8 cellular contexts compared by ENCODE assay signal in genomic region chr15:41957021-41957897, GRCh38. TPM values are rescaled to one million over a fixed set of nuclear protein-coding genes. Genes with fewer than 3 reads are reported as not detected.
DNase-seq lines count a peak whose midpoint lies in the region; ATAC-seq and TF ChIP-seq lines count a peak whose summit lies in the region.

No MANE protein-coding gene starts in this region.

- no peak overlapping the region for H3K4me3 ChIP-seq in right atrium auricular region
- no peak overlapping the region for H3K4me3 ChIP-seq in cardiac muscle cell
- H3K4me3 ChIP-seq in upper lobe of right lung, result no peak overlapping the region

- no peaks in the 10 kb centered on the region for H3K27me3 ChIP-seq in right atrium auricular region
- no peaks in the 10 kb centered on the region for H3K27me3 ChIP-seq in cardiac muscle cell
- no peaks in the 10 kb centered on the region for H3K27me3 ChIP-seq in upper lobe of right lung

- H3K27ac ChIP-seq in right atrium auricular region, result peak overlapping the region in 1 of 2 donors; percentile 28
- peak overlapping the region; percentile 92 for H3K27ac ChIP-seq in cardiac muscle cell
- peak overlapping the region; percentile 14 for H3K27ac ChIP-seq in upper lobe of right lung

- H3K4me1 ChIP-seq in right atrium auricular region, result peaks cover 0 to 52% of the 10 kb centered on the region in 2 donors
- H3K4me1 ChIP-seq in cardiac muscle cell (ENCODE audit: low read depth), result peaks cover 36% of the 10 kb centered on the region
- peaks cover 18% of the 10 kb centered on the region for H3K4me1 ChIP-seq in upper lobe of right lung

- DNase-seq in Right ventricle myocardium inferior (ENCODE audit: missing footprints) (no peak), right atrium auricular region (ENCODE audit: low spot score) (no peak), cardiac muscle cell (ENCODE audit: low read depth in 1 of 2, low spot score in 1 of 2) (peak; percentile 39 to 79), upper lobe of right lung (no peak), DMS114 treated with DMSO at 0.1 percent for 48 hours (lab: John Stamatoyannopoulos, UW; ENCODE audit: unreplicated experiment) (no peak), putamen (ENCODE audit: low spot score) (no peak)

- peak; percentile 21 for ATAC-seq in Right ventricle myocardium inferior
- ATAC-seq in HG03159 (IDR thresholded peaks at IDR 0.05; ENCODE audit: unreplicated experiment), result peak; percentile 57
- ATAC-seq in upper lobe of right lung, result peak; percentile 27
- no peak for ATAC-seq in GM19035 (IDR thresholded peaks at IDR 0.05; ENCODE audit: unreplicated experiment)

- peaks cover 15% of the 10 kb centered on the region for H3K36me3 ChIP-seq in right atrium auricular region
- peaks cover 8% of the 10 kb centered on the region for H3K36me3 ChIP-seq in cardiac muscle cell
- peaks cover 17% of the 10 kb centered on the region for H3K36me3 ChIP-seq in upper lobe of right lung

- TF ChIP-seq CTCF in right atrium auricular region (IDR thresholded peaks at IDR 0.05) (no peak), cardiac muscle cell (IDR thresholded peaks at IDR 0.05; ENCODE audit: low read depth, low read length) (no peak), upper lobe of right lung (IDR thresholded peaks at IDR 0.05) (no peak)

- H3K9me3 ChIP-seq in right atrium auricular region, result no peaks in the 10 kb centered on the region
- H3K9me3 ChIP-seq in cardiac muscle cell (ENCODE audit: low read depth), result no peaks in the 10 kb centered on the region
- H3K9me3 ChIP-seq in upper lobe of right lung, result no peaks in the 10 kb centered on the region

- intact Hi-C loops in Right ventricle myocardium inferior (cut with DNase I) (no loop called here), upper lobe of right lung (cut with DNase I) (no loop called here)

RNA-seq across cellular contexts. Expression of gene EHD4, which starts 15.1 kb away (rescaled TPM):
- 55.5 TPM for total RNA-seq in Right ventricle myocardium inferior
- total RNA-seq in right atrium auricular region, result 10 to 100 TPM; 22.2 to 26.3 TPM
- total RNA-seq in cardiac muscle cell, result 42.8 and 56.4 TPM in 2 replicates
- 47.4 and 70.5 TPM in 2 replicates for polyA plus RNA-seq in cardiac muscle cell
- 39.5 TPM for total RNA-seq in upper lobe of right lung

Comparison
In these comparisons a context has a peak if more than half of its experiments do, and no peak if none do; other contexts are left out.
1. DNase-seq: peak in cardiac muscle cell (2 of 2); none in Right ventricle myocardium inferior (single experiment), right atrium auricular region (single experiment), upper lobe of right lung (single experiment), DMS114 treated with DMSO at 0.1 percent for 48 hours (single experiment) and putamen (single experiment).